ENCODE assay signal across 8 cellular contexts in the genomic region with DNA sequence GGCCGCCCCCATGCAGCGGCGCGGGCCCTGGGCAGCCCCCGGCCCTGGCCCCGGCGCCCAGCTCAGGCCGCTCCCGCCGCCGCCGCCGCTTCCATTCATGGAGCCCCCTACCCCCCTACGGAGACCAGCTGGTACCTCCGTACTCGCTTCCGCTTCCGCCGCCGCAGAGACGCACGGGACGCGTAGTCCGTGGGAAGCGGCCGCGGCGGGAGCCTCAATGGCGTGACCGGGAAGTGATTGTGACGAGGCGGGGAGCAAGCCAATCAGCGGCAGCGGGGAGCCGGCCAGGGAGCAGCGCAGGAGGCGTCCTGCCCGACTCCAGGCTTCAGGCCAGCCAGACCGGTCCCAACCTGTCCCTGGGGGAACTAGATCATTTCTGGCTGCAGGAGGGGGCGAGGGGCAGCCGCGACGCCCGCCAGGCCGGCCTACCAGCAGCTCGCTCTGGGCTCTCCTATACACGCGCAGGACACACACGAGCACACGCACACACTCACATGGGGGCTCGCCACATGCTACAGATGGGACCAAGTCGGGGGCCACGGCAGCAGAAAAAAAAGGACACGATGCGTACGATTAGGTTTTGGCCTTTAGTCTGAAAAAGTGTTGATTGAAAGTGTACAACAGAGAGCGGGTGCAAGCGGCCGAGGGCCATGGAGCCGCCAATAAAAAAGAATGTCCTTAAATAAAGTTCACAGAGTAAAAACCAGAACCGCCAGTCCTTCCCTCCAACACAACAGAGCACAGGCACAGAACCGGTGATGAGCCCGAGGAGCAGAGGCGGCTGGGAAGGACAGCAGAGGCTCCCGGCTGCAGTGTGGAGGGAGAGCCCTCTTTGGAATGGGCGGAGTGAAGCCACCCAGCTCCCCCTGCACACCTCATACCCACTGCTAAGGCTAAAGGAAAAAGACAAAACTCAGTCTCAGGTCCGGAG. TPM values are rescaled to one million over a fixed set of nuclear protein-coding genes. Genes with fewer than 3 reads are reported as not detected.
DNase-seq lines count a peak whose midpoint lies in the region; ATAC-seq and TF ChIP-seq lines count a peak whose summit lies in the region.

A gene with protein sequence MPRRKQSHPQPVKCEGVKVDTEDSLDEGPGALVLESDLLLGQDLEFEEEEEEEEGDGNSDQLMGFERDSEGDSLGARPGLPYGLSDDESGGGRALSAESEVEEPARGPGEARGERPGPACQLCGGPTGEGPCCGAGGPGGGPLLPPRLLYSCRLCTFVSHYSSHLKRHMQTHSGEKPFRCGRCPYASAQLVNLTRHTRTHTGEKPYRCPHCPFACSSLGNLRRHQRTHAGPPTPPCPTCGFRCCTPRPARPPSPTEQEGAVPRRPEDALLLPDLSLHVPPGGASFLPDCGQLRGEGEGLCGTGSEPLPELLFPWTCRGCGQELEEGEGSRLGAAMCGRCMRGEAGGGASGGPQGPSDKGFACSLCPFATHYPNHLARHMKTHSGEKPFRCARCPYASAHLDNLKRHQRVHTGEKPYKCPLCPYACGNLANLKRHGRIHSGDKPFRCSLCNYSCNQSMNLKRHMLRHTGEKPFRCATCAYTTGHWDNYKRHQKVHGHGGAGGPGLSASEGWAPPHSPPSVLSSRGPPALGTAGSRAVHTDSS (minus strand): TSS at position 109 of the 931 bp plus-strand sequence. CDS start 208 bp downstream, outside the sequence.

- peak; percentile 89 for ATAC-seq in HCT116
- ATAC-seq in activated naive CD4-positive, alpha-beta T cell treated with anti-CD3 and anti-CD28 coated beads, Interleukin-2, amount 50 U/mL, for 72 hours = peak; percentile 91 to 95
- ATAC-seq in thoracic aorta (ENCODE audit: insufficient number of reproducible peaks, low FRiP score, low read depth) = peak; percentile 94

- TF ChIP-seq EP300 in SK-N-SH (IDR thresholded peaks at IDR 0.05; ENCODE audit: borderline replicate concordance in 1 of 2, low read depth in 1 of 2, low read length in 1 of 2) = no peak

- H3K9me2 ChIP-seq in HCT116 (ENCODE audit: insufficient read depth) (no peaks in the 10 kb centered on the region), SK-N-SH (no peaks in the 10 kb centered on the region)

- RAD21 ChIA-PET in HCT116 (lab: Charles Lee; ENCODE audit: low non-redundant PET in 1 of 2, low total read pairs in 2 of 2, uncharacterized antibody in 2 of 2, unreplicated experiment in 2 of 2) = no interaction called here

- peak within 1 kb of the TSS; percentile 99 for H3K4me2 ChIP-seq in HCT116 (ENCODE audit: low read length)
- H3K4me2 ChIP-seq in SK-N-SH = peak within 1 kb of the TSS; percentile 89
- peak within 1 kb of the TSS; percentile 99 for H3K4me2 ChIP-seq in osteoblast (ENCODE audit: insufficient read depth, low read length)

- H3K9me3 Mint-ChIP-seq in activated naive CD4-positive, alpha-beta T cell treated with anti-CD3 and anti-CD28 coated beads, Interleukin-2, amount 50 U/mL, for 72 hours = no peaks in the 10 kb centered on the region

- no peak for TF ChIP-seq RAD21 in HCT116 (IDR thresholded peaks at IDR 0.05; ENCODE audit: low read depth)
- no peak for TF ChIP-seq RAD21 in SK-N-SH (IDR thresholded peaks at IDR 0.05; ENCODE audit: low read length)

- H3K79me2 ChIP-seq in HCT116 (ENCODE audit: insufficient read depth, low read length) (peaks cover 28% of the 10 kb centered on the region), SK-N-SH (ENCODE audit: insufficient read depth) (peaks cover 29% of the 10 kb centered on the region), osteoblast (ENCODE audit: insufficient read depth, low read length) (peaks cover 38% of the 10 kb centered on the region)

- peaks cover 31 to 36% of the 10 kb centered on the region in 2 donors for H3K36me3 Mint-ChIP-seq in activated naive CD4-positive, alpha-beta T cell treated with anti-CD3 and anti-CD28 coated beads, Interleukin-2, amount 50 U/mL, for 72 hours

- intact Hi-C loops in HCT116 (cut with micrococcal nuclease) = loop anchor here (1.0 kb wide), 1 partner anchor 11 kb away; a partner anchor contains a TSS

- in situ Hi-C loops in G401 (cut with HindIII; ENCODE audit: low sequenced_read_pairs) = no loop called here

- H3K4me3 ChIP-seq in HCT116 (replicated peaks in 1 of 2; ENCODE audit: low read depth in 1 of 2, low read length in 2 of 2) = peak within 1 kb of the TSS; percentile 72 to 80
- H3K4me3 ChIP-seq in SK-N-SH (ENCODE audit: low read depth in 2 of 2, low read length in 1 of 2) = peak within 1 kb of the TSS; percentile 80 to 86
- peak within 1 kb of the TSS; percentile 90 for H3K4me3 ChIP-seq in osteoblast (ENCODE audit: insufficient read depth, low read length)
- H3K4me3 ChIP-seq in thoracic aorta = peak within 1 kb of the TSS; percentile 72

- POLR2A ChIA-PET in HCT116 (lab: Charles Lee) (interaction anchor here (1.0 to 1.6 kb wide), 2 partner anchors 10 to 15 kb away, joined by 3 to 6 read pairs; a partner anchor contains a TSS), SK-N-SH (lab: Yijun Ruan, JAX) (interaction anchor here (0.6 to 4.4 kb wide), 7 partner anchors 10 to 488 kb away, joined by 3 to 34 read pairs (median 17); a partner anchor contains a TSS)

- DNase-seq in G401 (ENCODE audit: low spot score) = peak; percentile 97
- DNase-seq in HCT116 (ENCODE audit: low read depth, low spot score) = peak; percentile 76
- DNase-seq in NCI-H1048 (lab: John Stamatoyannopoulos, UW) = peak; percentile 91
- DNase-seq in SK-N-SH = peak; percentile 99
- peak; percentile 89 to 91 for DNase-seq in activated naive CD4-positive, alpha-beta T cell treated with anti-CD3 and anti-CD28 coated beads, Interleukin-2, amount 50 U/mL, for 72 hours (ENCODE audit: low spot score in 2 of 2)
- DNase-seq in glomerular visceral epithelial cell (ENCODE audit: extremely low spot score) = peak; percentile 62
- peak; percentile 99 for DNase-seq in osteoblast (ENCODE audit: insufficient read length, low spot score, missing footprints)
- peak; percentile 91 for DNase-seq in thoracic aorta (ENCODE audit: low spot score)

- peak within 1 kb of the TSS; percentile 88 to 98 for H3K27ac Mint-ChIP-seq in activated naive CD4-positive, alpha-beta T cell treated with anti-CD3 and anti-CD28 coated beads, Interleukin-2, amount 50 U/mL, for 72 hours

- H3K9ac ChIP-seq in HCT116 (ENCODE audit: low read length) = peak within 1 kb of the TSS; percentile 80
- H3K9ac ChIP-seq in SK-N-SH = peak within 1 kb of the TSS; percentile 77

- H3K27me3 ChIP-seq in HCT116 (ENCODE audit: insufficient read depth, low read length) (no peaks in the 10 kb centered on the region), SK-N-SH (ENCODE audit: insufficient read depth) (no peaks in the 10 kb centered on the region), osteoblast (ENCODE audit: insufficient read depth, low read length) (no peaks in the 10 kb centered on the region), thoracic aorta (replicated peaks; ENCODE audit: insufficient read depth) (no peaks in the 10 kb centered on the region)

- WGBS in SK-N-SH (ENCODE audit: low lambda C conversion rate) = 26% methylated on average over 39 of the region's 68 CpGs

- TF ChIP-seq CTCF in HCT116 (IDR thresholded peaks at IDR 0.05 in 2 of 3, conservative IDR thresholded peaks at IDR 0.05 in 1 of 3; ENCODE audit: borderline replicate concordance in 1 of 3, insufficient read depth in 1 of 3, low read depth in 2 of 3, low read length in 2 of 3) = no peak
- TF ChIP-seq CTCF in SK-N-SH (IDR thresholded peaks at IDR 0.05) = no peak
- TF ChIP-seq CTCF in osteoblast (IDR thresholded peaks at IDR 0.05; ENCODE audit: extremely low read depth, low read depth, low read length) = no peak
- TF ChIP-seq CTCF in thoracic aorta (IDR thresholded peaks at IDR 0.05) = no peak

- H2AFZ ChIP-seq in HCT116 (ENCODE audit: low read depth, low read length, poor library complexity, severe bottlenecking) (no peak within 1 kb of the TSS), SK-N-SH (ENCODE audit: low read depth) (peak within 1 kb of the TSS; percentile 87; the same call in 1 of the 2 replicates), osteoblast (ENCODE audit: low read length) (peak within 1 kb of the TSS; percentile 49)

- H3F3A ChIP-seq in SK-N-SH (replicated peaks; ENCODE audit: insufficient read depth) = peaks cover 44% of the 10 kb centered on the region

- H3K27ac ChIP-seq in HCT116 (ENCODE audit: low read depth, low read length) = peak within 1 kb of the TSS; percentile 67
- peak within 1 kb of the TSS; percentile 68 to 95 for H3K27ac ChIP-seq in SK-N-SH (ENCODE audit: low read depth in 2 of 2, low read length in 1 of 2)
- H3K27ac ChIP-seq in osteoblast (ENCODE audit: low read depth, low read length) = peak within 1 kb of the TSS; percentile 89
- peak within 1 kb of the TSS; percentile 77 to 90 for H3K27ac ChIP-seq in thoracic aorta

- CTCF ChIA-PET in HCT116 (lab: Charles Lee) (interaction anchor here (1.5 to 2.2 kb wide), 3 partner anchors 10 to 303 kb away, joined by 5 to 7 read pairs (median 6); a partner anchor contains a TSS), SK-N-SH (lab: Yijun Ruan, JAX) (interaction anchor here (0.9 to 5.7 kb wide), 7 partner anchors 11 to 302 kb away, joined by 3 to 36 read pairs (median 4); a partner anchor contains a TSS)

- no peak for TF ChIP-seq POLR2A in HCT116 (IDR thresholded peaks at IDR 0.05; ENCODE audit: borderline replicate concordance, extremely low read depth, insufficient read depth, insufficient read length)

- H4K20me1 ChIP-seq in HCT116 (ENCODE audit: insufficient read depth) (no peaks in the 10 kb centered on the region), SK-N-SH (ENCODE audit: insufficient read depth) (peaks cover 4% of the 10 kb centered on the region; the same call in 1 of the 2 replicates), osteoblast (ENCODE audit: insufficient read depth, low read length) (peaks cover 11% of the 10 kb centered on the region)

- BruUV-seq in HCT116 (replicated peaks; lab: Mats Ljungman, UMichigan) = no TSS peak

- H3K36me3 ChIP-seq in HCT116 (ENCODE audit: control insufficient read depth in 1 of 2, insufficient read depth in 2 of 2, low read length in 2 of 2) = peaks cover 38 to 59% of the 10 kb centered on the region in 2 experiments; a peak in 3 of 4 replicates
- H3K36me3 ChIP-seq in SK-N-SH (replicated peaks in 1 of 2; ENCODE audit: control insufficient read depth in 1 of 2, insufficient read depth in 2 of 2, low read length in 1 of 2) = peaks cover 42 to 81% of the 10 kb centered on the region in 2 experiments
- peaks cover 74% of the 10 kb centered on the region for H3K36me3 ChIP-seq in osteoblast (ENCODE audit: insufficient read depth, low read length)
- H3K36me3 ChIP-seq in thoracic aorta = peaks cover 46% of the 10 kb centered on the region

- H3K9me3 ChIP-seq in HCT116 (ENCODE audit: control insufficient read depth in 1 of 2, insufficient read depth in 1 of 2, low read depth in 1 of 2, low read length in 2 of 2) (no peaks in the 10 kb centered on the region), SK-N-SH (no peaks in the 10 kb centered on the region), osteoblast (ENCODE audit: low read depth, low read length) (no peaks in the 10 kb centered on the region), thoracic aorta (no peaks in the 10 kb centered on the region)

- H3K4me1 ChIP-seq in HCT116 (ENCODE audit: control insufficient read depth in 1 of 2, insufficient read depth in 2 of 2, low read length in 2 of 2) = peaks cover 3 to 27% of the 10 kb centered on the region in 2 experiments; a peak in 3 of 4 replicates
- peaks cover 15 to 53% of the 10 kb centered on the region in 2 experiments; a peak in 3 of 4 replicates for H3K4me1 ChIP-seq in SK-N-SH (ENCODE audit: control insufficient read depth in 1 of 2, insufficient read depth in 2 of 2, low read depth in 1 of 2, low read length in 1 of 2)
- H3K4me1 ChIP-seq in osteoblast (ENCODE audit: insufficient read depth, low read length) = peaks cover 14% of the 10 kb centered on the region
- peaks cover 11 to 15% of the 10 kb centered on the region in 2 donors for H3K4me1 ChIP-seq in thoracic aorta (ENCODE audit: control insufficient read depth in 1 of 2, low read depth in 2 of 2)

RNA-seq across cellular contexts. Expression of the gene that starts here (rescaled TPM):
- total RNA-seq in G401 (2014; rRNA removed; shearing (Covaris generic)) = 20.4 and 23.3 TPM in 2 replicates
- total RNA-seq in HCT116 (2021; ENCODE audit: unreplicated experiment) (12.8 TPM), osteoblast (6.2 and 8.3 TPM in 2 replicates), thoracic aorta (10 to 100 TPM; 10.7 to 10.9 TPM)
- polyA plus RNA-seq in HCT116 (2012) = 11.2 and 13.2 TPM in 2 replicates
- 53.8 and 63.7 TPM in 2 replicates for polyA plus RNA-seq in SK-N-SH (2012; rRNA removed)
- polyA plus RNA-seq in SK-N-SH (2012; cell fraction: cytosol; rRNA removed) = 24.6 and 31.8 TPM in 2 replicates
- 195 and 213 TPM in 2 replicates for polyA plus RNA-seq in SK-N-SH (2012; cell fraction: nucleus; rRNA removed)
- total RNA-seq in activated naive CD4-positive, alpha-beta T cell treated with anti-CD3 and anti-CD28 coated beads, Interleukin-2, amount 50 U/mL, for 72 hours = 10 to 100 TPM; 10.7 to 12.4 TPM

Comparison
In these comparisons a context has a peak if more than half of its experiments do, and no peak if none do; other contexts are left out.
1. Peak in every context shown above with its lines: DNase-seq, ATAC-seq, H3K4me3 ChIP-seq and H3K27ac ChIP-seq.